In the genomic region with DNA sequence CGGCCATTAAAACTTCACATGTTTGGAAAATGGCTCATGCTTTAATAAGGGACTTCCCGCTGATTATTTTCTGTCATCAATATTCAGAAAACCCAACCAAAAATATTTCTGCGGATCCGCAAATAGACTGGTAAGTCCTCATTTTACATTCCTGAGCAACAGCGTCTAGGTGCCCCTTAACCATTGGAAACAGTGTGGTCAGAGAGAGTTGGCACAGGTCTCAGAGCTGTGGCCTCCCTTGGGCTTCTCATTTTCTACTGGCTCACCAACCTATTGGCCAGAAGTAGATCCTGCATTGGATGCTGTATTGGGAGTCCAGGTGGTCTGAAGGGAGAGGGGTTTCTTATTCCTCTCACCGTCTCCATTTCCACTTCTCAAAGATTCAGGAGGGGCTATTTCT, we compare ENCODE assay signal across 1 cellular context.
TF ChIP-seq lines count a peak whose summit lies in the region.

No MANE protein-coding gene starts in this region.

TF ChIP-seq in GM23338, 12 proteins besides CTCF, POLR2A, EP300 and RAD21:
- TF ChIP-seq, protein P1, sequence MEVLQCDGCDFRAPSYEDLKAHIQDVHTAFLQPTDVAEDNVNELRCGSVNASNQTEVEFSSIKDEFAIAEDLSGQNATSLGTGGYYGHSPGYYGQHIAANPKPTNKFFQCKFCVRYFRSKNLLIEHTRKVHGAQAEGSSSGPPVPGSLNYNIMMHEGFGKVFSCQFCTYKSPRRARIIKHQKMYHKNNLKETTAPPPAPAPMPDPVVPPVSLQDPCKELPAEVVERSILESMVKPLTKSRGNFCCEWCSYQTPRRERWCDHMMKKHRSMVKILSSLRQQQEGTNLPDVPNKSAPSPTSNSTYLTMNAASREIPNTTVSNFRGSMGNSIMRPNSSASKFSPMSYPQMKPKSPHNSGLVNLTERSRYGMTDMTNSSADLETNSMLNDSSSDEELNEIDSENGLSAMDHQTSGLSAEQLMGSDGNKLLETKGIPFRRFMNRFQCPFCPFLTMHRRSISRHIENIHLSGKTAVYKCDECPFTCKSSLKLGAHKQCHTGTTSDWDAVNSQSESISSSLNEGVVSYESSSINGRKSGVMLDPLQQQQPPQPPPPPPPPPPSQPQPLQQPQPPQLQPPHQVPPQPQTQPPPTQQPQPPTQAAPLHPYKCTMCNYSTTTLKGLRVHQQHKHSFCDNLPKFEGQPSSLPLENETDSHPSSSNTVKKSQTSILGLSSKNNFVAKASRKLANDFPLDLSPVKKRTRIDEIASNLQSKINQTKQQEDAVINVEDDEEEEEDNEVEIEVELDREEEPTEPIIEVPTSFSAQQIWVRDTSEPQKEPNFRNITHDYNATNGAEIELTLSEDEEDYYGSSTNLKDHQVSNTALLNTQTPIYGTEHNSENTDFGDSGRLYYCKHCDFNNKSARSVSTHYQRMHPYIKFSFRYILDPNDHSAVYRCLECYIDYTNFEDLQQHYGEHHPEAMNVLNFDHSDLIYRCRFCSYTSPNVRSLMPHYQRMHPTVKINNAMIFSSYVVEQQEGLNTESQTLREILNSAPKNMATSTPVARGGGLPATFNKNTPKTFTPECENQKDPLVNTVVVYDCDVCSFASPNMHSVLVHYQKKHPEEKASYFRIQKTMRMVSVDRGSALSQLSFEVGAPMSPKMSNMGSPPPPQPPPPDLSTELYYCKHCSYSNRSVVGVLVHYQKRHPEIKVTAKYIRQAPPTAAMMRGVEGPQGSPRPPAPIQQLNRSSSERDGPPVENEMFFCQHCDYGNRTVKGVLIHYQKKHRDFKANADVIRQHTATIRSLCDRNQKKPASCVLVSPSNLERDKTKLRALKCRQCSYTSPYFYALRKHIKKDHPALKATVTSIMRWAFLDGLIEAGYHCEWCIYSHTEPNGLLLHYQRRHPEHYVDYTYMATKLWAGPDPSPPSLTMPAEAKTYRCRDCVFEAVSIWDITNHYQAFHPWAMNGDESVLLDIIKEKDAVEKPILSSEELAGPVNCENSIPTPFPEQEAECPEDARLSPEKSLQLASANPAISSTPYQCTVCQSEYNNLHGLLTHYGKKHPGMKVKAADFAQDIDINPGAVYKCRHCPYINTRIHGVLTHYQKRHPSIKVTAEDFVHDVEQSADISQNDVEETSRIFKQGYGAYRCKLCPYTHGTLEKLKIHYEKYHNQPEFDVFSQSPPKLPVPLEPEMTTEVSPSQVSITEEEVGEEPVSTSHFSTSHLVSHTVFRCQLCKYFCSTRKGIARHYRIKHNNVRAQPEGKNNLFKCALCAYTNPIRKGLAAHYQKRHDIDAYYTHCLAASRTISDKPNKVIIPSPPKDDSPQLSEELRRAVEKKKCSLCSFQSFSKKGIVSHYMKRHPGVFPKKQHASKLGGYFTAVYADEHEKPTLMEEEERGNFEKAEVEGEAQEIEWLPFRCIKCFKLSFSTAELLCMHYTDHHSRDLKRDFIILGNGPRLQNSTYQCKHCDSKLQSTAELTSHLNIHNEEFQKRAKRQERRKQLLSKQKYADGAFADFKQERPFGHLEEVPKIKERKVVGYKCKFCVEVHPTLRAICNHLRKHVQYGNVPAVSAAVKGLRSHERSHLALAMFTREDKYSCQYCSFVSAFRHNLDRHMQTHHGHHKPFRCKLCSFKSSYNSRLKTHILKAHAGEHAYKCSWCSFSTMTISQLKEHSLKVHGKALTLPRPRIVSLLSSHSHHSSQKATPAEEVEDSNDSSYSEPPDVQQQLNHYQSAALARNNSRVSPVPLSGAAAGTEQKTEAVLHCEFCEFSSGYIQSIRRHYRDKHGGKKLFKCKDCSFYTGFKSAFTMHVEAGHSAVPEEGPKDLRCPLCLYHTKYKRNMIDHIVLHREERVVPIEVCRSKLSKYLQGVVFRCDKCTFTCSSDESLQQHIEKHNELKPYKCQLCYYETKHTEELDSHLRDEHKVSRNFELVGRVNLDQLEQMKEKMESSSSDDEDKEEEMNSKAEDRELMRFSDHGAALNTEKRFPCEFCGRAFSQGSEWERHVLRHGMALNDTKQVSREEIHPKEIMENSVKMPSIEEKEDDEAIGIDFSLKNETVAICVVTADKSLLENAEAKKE (CRISPR knock-in tag; IDR thresholded peaks at IDR 0.05), result no peak
- TF ChIP-seq EZH2 (IDR thresholded peaks at IDR 0.05; ENCODE audit: low read depth, unreplicated experiment) (no peak), NANOG (IDR thresholded peaks at IDR 0.05; ENCODE audit: borderline replicate concordance) (no peak), STAT1 (IDR thresholded peaks at IDR 0.05; ENCODE audit: unreplicated experiment) (no peak), CREB1 (CRISPR knock-in tag; IDR thresholded peaks at IDR 0.05; ENCODE audit: low read depth) (no peak), ZNF331 (CRISPR knock-in tag; IDR thresholded peaks at IDR 0.05; ENCODE audit: low read depth) (no peak), EZH2phosphoT487 (IDR thresholded peaks at IDR 0.05; ENCODE audit: unreplicated experiment) (no peak), POLR2AphosphoS5 (IDR thresholded peaks at IDR 0.05; ENCODE audit: low read depth) (no peak), ZNF114 (CRISPR knock-in tag; IDR thresholded peaks at IDR 0.05) (no peak), JUNB (IDR thresholded peaks at IDR 0.05; ENCODE audit: unreplicated experiment) (no peak)
- TF ChIP-seq, protein P2, sequence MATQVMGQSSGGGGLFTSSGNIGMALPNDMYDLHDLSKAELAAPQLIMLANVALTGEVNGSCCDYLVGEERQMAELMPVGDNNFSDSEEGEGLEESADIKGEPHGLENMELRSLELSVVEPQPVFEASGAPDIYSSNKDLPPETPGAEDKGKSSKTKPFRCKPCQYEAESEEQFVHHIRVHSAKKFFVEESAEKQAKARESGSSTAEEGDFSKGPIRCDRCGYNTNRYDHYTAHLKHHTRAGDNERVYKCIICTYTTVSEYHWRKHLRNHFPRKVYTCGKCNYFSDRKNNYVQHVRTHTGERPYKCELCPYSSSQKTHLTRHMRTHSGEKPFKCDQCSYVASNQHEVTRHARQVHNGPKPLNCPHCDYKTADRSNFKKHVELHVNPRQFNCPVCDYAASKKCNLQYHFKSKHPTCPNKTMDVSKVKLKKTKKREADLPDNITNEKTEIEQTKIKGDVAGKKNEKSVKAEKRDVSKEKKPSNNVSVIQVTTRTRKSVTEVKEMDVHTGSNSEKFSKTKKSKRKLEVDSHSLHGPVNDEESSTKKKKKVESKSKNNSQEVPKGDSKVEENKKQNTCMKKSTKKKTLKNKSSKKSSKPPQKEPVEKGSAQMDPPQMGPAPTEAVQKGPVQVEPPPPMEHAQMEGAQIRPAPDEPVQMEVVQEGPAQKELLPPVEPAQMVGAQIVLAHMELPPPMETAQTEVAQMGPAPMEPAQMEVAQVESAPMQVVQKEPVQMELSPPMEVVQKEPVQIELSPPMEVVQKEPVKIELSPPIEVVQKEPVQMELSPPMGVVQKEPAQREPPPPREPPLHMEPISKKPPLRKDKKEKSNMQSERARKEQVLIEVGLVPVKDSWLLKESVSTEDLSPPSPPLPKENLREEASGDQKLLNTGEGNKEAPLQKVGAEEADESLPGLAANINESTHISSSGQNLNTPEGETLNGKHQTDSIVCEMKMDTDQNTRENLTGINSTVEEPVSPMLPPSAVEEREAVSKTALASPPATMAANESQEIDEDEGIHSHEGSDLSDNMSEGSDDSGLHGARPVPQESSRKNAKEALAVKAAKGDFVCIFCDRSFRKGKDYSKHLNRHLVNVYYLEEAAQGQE (IDR thresholded peaks at IDR 0.05; ENCODE audit: unreplicated experiment), result no peak
- TF ChIP-seq, protein P3, sequence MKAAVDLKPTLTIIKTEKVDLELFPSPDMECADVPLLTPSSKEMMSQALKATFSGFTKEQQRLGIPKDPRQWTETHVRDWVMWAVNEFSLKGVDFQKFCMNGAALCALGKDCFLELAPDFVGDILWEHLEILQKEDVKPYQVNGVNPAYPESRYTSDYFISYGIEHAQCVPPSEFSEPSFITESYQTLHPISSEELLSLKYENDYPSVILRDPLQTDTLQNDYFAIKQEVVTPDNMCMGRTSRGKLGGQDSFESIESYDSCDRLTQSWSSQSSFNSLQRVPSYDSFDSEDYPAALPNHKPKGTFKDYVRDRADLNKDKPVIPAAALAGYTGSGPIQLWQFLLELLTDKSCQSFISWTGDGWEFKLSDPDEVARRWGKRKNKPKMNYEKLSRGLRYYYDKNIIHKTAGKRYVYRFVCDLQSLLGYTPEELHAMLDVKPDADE (IDR thresholded peaks at IDR 0.05), result no peak
